17 cellular contexts compared by ENCODE assay signal in genomic region chr2:37284386-37284785, GRCh38. TPM values are rescaled to one million over a fixed set of nuclear protein-coding genes. Genes with fewer than 3 reads are reported as not detected.
A peak's percentile ranks its signal among the peaks of the same experiment; 100 is the strongest.
DNase-seq lines count a peak whose midpoint lies in the region; ATAC-seq and TF ChIP-seq lines count a peak whose summit lies in the region.
"Had no signal": no experiment of that assay in that cellular context is flagged by ENCODE, and none has a peak within 500 bp of the region (broad histone marks: within the 10 kb centered on the region; RNA-seq: fewer than 3 reads in every experiment).

No MANE protein-coding gene starts in this region.

- peaks cover 21% of the 10 kb centered on the region for H3K36me3 ChIP-seq in brain microvascular endothelial cell (replicated peaks)
- H3K36me3 ChIP-seq in osteoblast (ENCODE audit: insufficient read depth, low read length): peaks cover 30% of the 10 kb centered on the region

- in situ Hi-C loops in brain microvascular endothelial cell (cut with HindIII; ENCODE audit: low pct_ligation_motif_present, low sequenced_read_pairs): no loop called here

- no peaks in the 10 kb centered on the region for H3K9me3 ChIP-seq in osteoblast (ENCODE audit: low read depth, low read length)
- H3K9me3 ChIP-seq: A549; BLaER1 treated with 17β-estradiol and CSF1 and Interleukin-3, amounts not matched to agents 10 nM and 100 nM; HAP-1 had no signal

- intact Hi-C loops in left colon (cut with DNase I, micrococcal nuclease): no loop called here

- TF ChIP-seq CTCF in brain microvascular endothelial cell (IDR thresholded peaks at IDR 0.05; ENCODE audit: low read depth, low read length, missing control alignments) (no peak), osteoblast (IDR thresholded peaks at IDR 0.05; ENCODE audit: extremely low read depth, low read depth, low read length) (no peak)

- H3K4me1 ChIP-seq in osteoblast (ENCODE audit: insufficient read depth, low read length): peaks cover 19% of the 10 kb centered on the region
- H3K4me1 ChIP-seq: BLaER1 treated with 17β-estradiol and CSF1 and Interleukin-3, amounts not matched to agents 10 nM and 100 nM; HAP-1 had no signal

- H3K79me2 ChIP-seq in osteoblast (ENCODE audit: insufficient read depth, low read length): peaks cover 4% of the 10 kb centered on the region

- peak; percentile 5 for DNase-seq in GM03348 (ENCODE audit: low spot score)
- no peak for DNase-seq in brain microvascular endothelial cell
- peak; percentile 35 for DNase-seq in fibroblast of peridontal ligament (ENCODE audit: extremely low read depth)
- no peak for DNase-seq in osteoblast (ENCODE audit: insufficient read length, low spot score, missing footprints)
- no peak for DNase-seq in activated CD4-positive, alpha-beta T cell treated with anti-CD3 and anti-CD28 coated beads, Interleukin-2, amount 50 U/mL, for 1 hour
- DNase-seq in left colon: no peak
- no peak for DNase-seq in ureter (ENCODE audit: low spot score)
- DNase-seq: CD8-positive, alpha-beta memory T cell; DMS53; NCI-H1105 treated with DMSO at 0.1 percent for 48 hours; NCI-H1694 treated with DMSO at 0.1 percent for 48 hours; Right ventricle myocardium superior had no signal

- H3K27ac ChIP-seq in brain microvascular endothelial cell: peak overlapping the region; percentile 98
- H3K27ac ChIP-seq in osteoblast (ENCODE audit: low read depth, low read length): peak overlapping the region; percentile 8
- H3K27ac ChIP-seq: A549; BLaER1 treated with 17β-estradiol and CSF1 and Interleukin-3, amounts not matched to agents 10 nM and 100 nM had no signal

- no peak overlapping the region for H3K4me3 ChIP-seq in brain microvascular endothelial cell (ENCODE audit: low read depth, low read length)
- H3K4me3 ChIP-seq in osteoblast (ENCODE audit: insufficient read depth, low read length): no peak overlapping the region
- H3K4me3 ChIP-seq: A549; BLaER1 treated with 17β-estradiol and CSF1 and Interleukin-3, amounts not matched to agents 10 nM and 100 nM; HAP-1; K562 had no signal

- H4K20me1 ChIP-seq in osteoblast (ENCODE audit: insufficient read depth, low read length): no peaks in the 10 kb centered on the region
- H4K20me1 ChIP-seq: BLaER1 treated with 17β-estradiol and CSF1 and Interleukin-3, amounts not matched to agents 10 nM and 100 nM had no signal

- H3K27me3 ChIP-seq in brain microvascular endothelial cell (replicated peaks) (no peaks in the 10 kb centered on the region), osteoblast (ENCODE audit: insufficient read depth, low read length) (no peaks in the 10 kb centered on the region)
- H3K27me3 ChIP-seq: BLaER1 treated with 17β-estradiol and CSF1 and Interleukin-3, amounts not matched to agents 10 nM and 100 nM had no signal

- no peak overlapping the region for H2AFZ ChIP-seq in osteoblast (ENCODE audit: low read length)

- no peak overlapping the region for H3K4me2 ChIP-seq in osteoblast (ENCODE audit: insufficient read depth, low read length)
- H3K4me2 ChIP-seq: A549; BLaER1 treated with 17β-estradiol and CSF1 and Interleukin-3, amounts not matched to agents 10 nM and 100 nM had no signal

- ATAC-seq in HG03159 (IDR thresholded peaks at IDR 0.05; ENCODE audit: unreplicated experiment): no peak
- no peak for ATAC-seq in left colon
- ATAC-seq: A549, K562 had no signal

RNA-seq across cellular contexts. Expression of gene PRKD3, which starts 40.2 kb away (rescaled TPM):
- total RNA-seq in osteoblast (62.5 and 68.0 TPM in 2 replicates), left colon (10 to 100 TPM; 16.8 to 23.5 TPM), ureter (43.3 TPM)

RNA-seq across cellular contexts. Expression of gene NDUFAF7, which starts 52.9 kb away (rescaled TPM):
- total RNA-seq in osteoblast: 16.6 and 16.8 TPM in 2 replicates
- total RNA-seq in left colon: 10 to 100 TPM; 11.4 to 12.3 TPM
- 18.6 TPM for total RNA-seq in ureter

RNA-seq across cellular contexts. Expression of gene CEBPZ, which starts 53.0 kb away (rescaled TPM):
- 33.3 and 36.6 TPM in 2 replicates for total RNA-seq in osteoblast
- total RNA-seq in left colon: 10 to 100 TPM; 36.9 to 40.0 TPM
- 52.0 TPM for total RNA-seq in ureter

Comparison
In these comparisons a context has a peak if more than half of its experiments do, and no peak if none do; other contexts are left out.
1. DNase-seq: peak in GM03348 (single experiment) and fibroblast of peridontal ligament (single experiment); none in brain microvascular endothelial cell (single experiment), osteoblast (single experiment), activated CD4-positive, alpha-beta T cell treated with anti-CD3 and anti-CD28 coated beads, Interleukin-2, amount 50 U/mL, for 1 hour (single experiment), left colon (0 of 2) and ureter (single experiment).